In genomic region chr4:27357283-27357682, GRCh38 we compare ENCODE assay signal across 14 cellular contexts.
DNase-seq lines count a peak whose midpoint lies in the region; ATAC-seq and TF ChIP-seq lines count a peak whose summit lies in the region.
"Had no signal": no experiment of that assay in that cellular context is flagged by ENCODE, and none has a peak within 500 bp of the region (broad histone marks: within the 10 kb centered on the region; RNA-seq: fewer than 3 reads in every experiment).

No MANE protein-coding gene starts in this region.

- H3K4me1 Mint-ChIP-seq in type B pancreatic cell (ENCODE audit: unreplicated experiment), result no peaks in the 10 kb centered on the region
- H3K4me1 Mint-ChIP-seq in natural killer cell treated with Interleukin-12 subunit alpha and Interleukin-12 subunit beta and Interleukin-15 and Interleukin-18, amount 100 ng/mL, for 72 hours (ENCODE audit: low read depth in 2 of 2), result no peaks in the 10 kb centered on the region
- H3K4me1 Mint-ChIP-seq: B cell had no signal

- no peak for ATAC-seq in natural killer cell treated with Interleukin-12 subunit alpha and Interleukin-12 subunit beta and Interleukin-15 and Interleukin-18, amount 100 ng/mL, for 72 hours
- ATAC-seq: activated CD8-positive, alpha-beta T cell treated with anti-CD3 and anti-CD28 coated beads for 36 hours; left colon had no signal

- peak; percentile 11 for DNase-seq in SHP77 treated with DMSO at 0.1 percent for 48 hours (lab: John Stamatoyannopoulos, UW)
- DNase-seq in SHP77 (lab: John Stamatoyannopoulos, UW), result no peak
- peak; percentile 67 for DNase-seq in OCI-M1 (lab: John Stamatoyannopoulos, UW)
- peak; percentile 45 for DNase-seq in fibroblast of pulmonary artery (ENCODE audit: low read depth)
- no peak for DNase-seq in type B pancreatic cell (ENCODE audit: extremely low spot score, unreplicated experiment)
- no peak for DNase-seq in activated CD4-positive, CD25-positive, alpha-beta regulatory T cell (lab: John Stamatoyannopoulos, UW)
- no peak for DNase-seq in activated effector memory CD4-positive, alpha-beta T cell treated with anti-CD3 and anti-CD28 coated beads, Interleukin-2, amount 50 U/mL, for 16 hours
- DNase-seq in natural killer cell treated with Interleukin-12 subunit alpha and Interleukin-12 subunit beta and Interleukin-15 and Interleukin-18, amount 100 ng/mL, for 72 hours (ENCODE audit: low spot score), result no peak
- DNase-seq: activated CD8-positive, alpha-beta T cell treated with anti-CD3 and anti-CD28 coated beads for 36 hours; central memory CD4-positive, alpha-beta T cell; left colon; NCI-H1930; stimulated activated CD4-positive, alpha-beta T cell treated with anti-CD3 and anti-CD28 coated beads, Interleukin-1b, Interleukin-23, amount 100 ng/mL, for 48 hours had no signal

- no peaks in the 10 kb centered on the region for H3K36me3 Mint-ChIP-seq in type B pancreatic cell
- no peaks in the 10 kb centered on the region for H3K36me3 Mint-ChIP-seq in natural killer cell treated with Interleukin-12 subunit alpha and Interleukin-12 subunit beta and Interleukin-15 and Interleukin-18, amount 100 ng/mL, for 72 hours

- no peak overlapping the region for H3K4me3 Mint-ChIP-seq in type B pancreatic cell
- no peak overlapping the region for H3K4me3 Mint-ChIP-seq in natural killer cell treated with Interleukin-12 subunit alpha and Interleukin-12 subunit beta and Interleukin-15 and Interleukin-18, amount 100 ng/mL, for 72 hours
- H3K4me3 Mint-ChIP-seq: activated CD8-positive, alpha-beta T cell treated with anti-CD3 and anti-CD28 coated beads for 36 hours; B cell had no signal

- H3K4me3 ChIP-seq in fibroblast of pulmonary artery (replicated peaks; ENCODE audit: low read depth, low read length), result no peak overlapping the region

- peak; percentile 47 for TF ChIP-seq CTCF in fibroblast of pulmonary artery (IDR thresholded peaks at IDR 0.05; ENCODE audit: low read length, missing control alignments)
- TF ChIP-seq CTCF in type B pancreatic cell (conservative IDR thresholded peaks at IDR 0.05), result peak; percentile 64

- H3K27me3 Mint-ChIP-seq in type B pancreatic cell, result no peaks in the 10 kb centered on the region
- no peaks in the 10 kb centered on the region for H3K27me3 Mint-ChIP-seq in natural killer cell treated with Interleukin-12 subunit alpha and Interleukin-12 subunit beta and Interleukin-15 and Interleukin-18, amount 100 ng/mL, for 72 hours
- H3K27me3 Mint-ChIP-seq: B cell had no signal

- no peak overlapping the region for H3K27ac Mint-ChIP-seq in type B pancreatic cell
- H3K27ac Mint-ChIP-seq in natural killer cell treated with Interleukin-12 subunit alpha and Interleukin-12 subunit beta and Interleukin-15 and Interleukin-18, amount 100 ng/mL, for 72 hours, result no peak overlapping the region
- H3K27ac Mint-ChIP-seq: activated CD8-positive, alpha-beta T cell treated with anti-CD3 and anti-CD28 coated beads for 36 hours; B cell had no signal

- no peaks in the 10 kb centered on the region for H3K9me3 Mint-ChIP-seq in type B pancreatic cell
- H3K9me3 Mint-ChIP-seq in natural killer cell treated with Interleukin-12 subunit alpha and Interleukin-12 subunit beta and Interleukin-15 and Interleukin-18, amount 100 ng/mL, for 72 hours, result peaks cover 7% of the 10 kb centered on the region

Comparison
In these comparisons a context has a peak if more than half of its experiments do, and no peak if none do; other contexts are left out.
1. DNase-seq: peak in SHP77 treated with DMSO at 0.1 percent for 48 hours (single experiment), OCI-M1 (single experiment) and fibroblast of pulmonary artery (single experiment); none in SHP77 (0 of 2), type B pancreatic cell (single experiment), activated CD4-positive, CD25-positive, alpha-beta regulatory T cell (0 of 4), activated effector memory CD4-positive, alpha-beta T cell treated with anti-CD3 and anti-CD28 coated beads, Interleukin-2, amount 50 U/mL, for 16 hours (single experiment) and natural killer cell treated with Interleukin-12 subunit alpha and Interleukin-12 subunit beta and Interleukin-15 and Interleukin-18, amount 100 ng/mL, for 72 hours (single experiment).